ENCODE assay signal across 17 cellular contexts in genomic region chr2:232880764-232881351, GRCh38. TPM values are rescaled to one million over a fixed set of nuclear protein-coding genes. Genes with fewer than 3 reads are reported as not detected.
DNase-seq lines count a peak whose midpoint lies in the region; ATAC-seq and TF ChIP-seq lines count a peak whose summit lies in the region.
"Had no signal": no experiment of that assay in that cellular context is flagged by ENCODE, and none has a peak within 500 bp of the region (broad histone marks: within the 10 kb centered on the region; RNA-seq: fewer than 3 reads in every experiment).

No MANE protein-coding gene starts in this region.

- H3K27ac Mint-ChIP-seq in T-helper 17 cell: peak overlapping the region; percentile 29
- H3K27ac Mint-ChIP-seq in activated CD8-positive, alpha-beta T cell treated with anti-CD3 and anti-CD28 coated beads for 36 hours: no peak overlapping the region
- no peak overlapping the region for H3K27ac Mint-ChIP-seq in activated T-helper 1 cell treated with anti-CD3 and anti-CD28 coated beads, Interleukin-12 subunit alpha, Interleukin-12 subunit beta, Interleukin-2, Interleukin-4 antibody, amounts not matched to agents 30 ng/mL and 10 ng/mL and 1 ng/mL, durations not matched to agents 14 hours and 24 hours and 36 hours
- H3K27ac Mint-ChIP-seq: B cell had no signal

- DNase-seq in T-helper 17 cell (no peak), lower lobe of right lung (peak; percentile 32), spleen (peak; percentile 68)
- DNase-seq in activated CD8-positive, alpha-beta T cell treated with anti-CD3 and anti-CD28 coated beads for 36 hours: no peak
- no peak for DNase-seq in activated T-helper 1 cell treated with anti-CD3 and anti-CD28 coated beads, Interleukin-12 subunit alpha, Interleukin-12 subunit beta, Interleukin-2, Interleukin-4 antibody, amounts not matched to agents 30 ng/mL and 10 ng/mL and 1 ng/mL, durations not matched to agents 14 hours and 24 hours and 36 hours (ENCODE audit: low spot score)
- DNase-seq: GM23248, NCI-H1048, NCI-H1436 treated with DMSO at 0.1 percent for 48 hours, NCI-H2081, NCI-H510A treated with DMSO at 0.1 percent for 48 hours, NCI-H82 had no signal

- intact Hi-C loops in lower lobe of right lung (cut with DNase I): no loop called here
- intact Hi-C loops in spleen (cut with DNase I; ENCODE audit: low total_unique reads): no loop called here
- intact Hi-C loops in activated CD8-positive, alpha-beta T cell treated with anti-CD3 and anti-CD28 coated beads for 36 hours (cut with micrococcal nuclease): no loop called here
- intact Hi-C loops in activated T-helper 1 cell treated with anti-CD3 and anti-CD28 coated beads, Interleukin-12 subunit alpha, Interleukin-12 subunit beta, Interleukin-2, Interleukin-4 antibody, amounts not matched to agents 30 ng/mL and 10 ng/mL and 1 ng/mL, durations not matched to agents 14 hours and 24 hours and 36 hours (cut with micrococcal nuclease): no loop called here

- H3K36me3 ChIP-seq in BLaER1: no peaks in the 10 kb centered on the region
- H3K36me3 ChIP-seq in lower lobe of right lung: no peaks in the 10 kb centered on the region
- no peaks in the 10 kb centered on the region for H3K36me3 ChIP-seq in spleen

- H3K4me3 ChIP-seq in BLaER1 (no peak overlapping the region), lower lobe of right lung (no peak overlapping the region), spleen (no peak overlapping the region)
- H3K4me3 ChIP-seq: GM23248, SK-N-MC had no signal

- H3K9me3 ChIP-seq in BLaER1 (no peaks in the 10 kb centered on the region), T-helper 17 cell (ENCODE audit: control insufficient read depth, low read length, poor library complexity, severe bottlenecking) (no peaks in the 10 kb centered on the region), lower lobe of right lung (no peaks in the 10 kb centered on the region), spleen (no peaks in the 10 kb centered on the region)

- no peak overlapping the region for H3K9ac ChIP-seq in BLaER1
- H3K9ac ChIP-seq: GM23248 had no signal

- H3K27ac ChIP-seq in BLaER1: no peak overlapping the region
- H3K27ac ChIP-seq in lower lobe of right lung: no peak overlapping the region
- H3K27ac ChIP-seq in spleen: no peak overlapping the region
- H3K27ac ChIP-seq: GM23248, SK-N-MC had no signal

- H4K20me1 ChIP-seq in BLaER1: peaks cover 13% of the 10 kb centered on the region

- peaks cover under 1% of the 10 kb centered on the region for H3K27me3 Mint-ChIP-seq in T-helper 17 cell
- H3K27me3 Mint-ChIP-seq in activated CD8-positive, alpha-beta T cell treated with anti-CD3 and anti-CD28 coated beads for 36 hours: peaks cover 5% of the 10 kb centered on the region
- peaks cover 5% of the 10 kb centered on the region for H3K27me3 Mint-ChIP-seq in activated T-helper 1 cell treated with anti-CD3 and anti-CD28 coated beads, Interleukin-12 subunit alpha, Interleukin-12 subunit beta, Interleukin-2, Interleukin-4 antibody, amounts not matched to agents 30 ng/mL and 10 ng/mL and 1 ng/mL, durations not matched to agents 14 hours and 24 hours and 36 hours (ENCODE audit: insufficient read depth)

- TF ChIP-seq CTCF in lower lobe of right lung (IDR thresholded peaks at IDR 0.05) (no peak), spleen (IDR thresholded peaks at IDR 0.05 in 8 of 11, conservative IDR thresholded peaks at IDR 0.05 in 3 of 11) (no peak)
- no peak for TF ChIP-seq CTCF in activated CD8-positive, alpha-beta T cell treated with anti-CD3 and anti-CD28 coated beads for 36 hours (IDR thresholded peaks at IDR 0.05)

- no peak for TF ChIP-seq POLR2A in spleen (IDR thresholded peaks at IDR 0.05)

- H3K4me1 Mint-ChIP-seq in T-helper 17 cell: peaks cover 2% of the 10 kb centered on the region
- no peaks in the 10 kb centered on the region for H3K4me1 Mint-ChIP-seq in activated CD8-positive, alpha-beta T cell treated with anti-CD3 and anti-CD28 coated beads for 36 hours (ENCODE audit: low read depth)
- H3K4me1 Mint-ChIP-seq in activated T-helper 1 cell treated with anti-CD3 and anti-CD28 coated beads, Interleukin-12 subunit alpha, Interleukin-12 subunit beta, Interleukin-2, Interleukin-4 antibody, amounts not matched to agents 30 ng/mL and 10 ng/mL and 1 ng/mL, durations not matched to agents 14 hours and 24 hours and 36 hours (ENCODE audit: low read depth): no peaks in the 10 kb centered on the region

- CTCF ChIA-PET in activated CD8-positive, alpha-beta T cell treated with anti-CD3 and anti-CD28 coated beads for 36 hours (lab: Charles Lee): interaction anchor here (1.1 to 1.4 kb wide), 2 partner anchors 173 to 270 kb away, joined by 3 read pairs; no protein-coding TSS in a partner anchor

- H3K4me3 Mint-ChIP-seq in T-helper 17 cell: no peak overlapping the region
- H3K4me3 Mint-ChIP-seq in activated CD8-positive, alpha-beta T cell treated with anti-CD3 and anti-CD28 coated beads for 36 hours: no peak overlapping the region
- H3K4me3 Mint-ChIP-seq in activated T-helper 1 cell treated with anti-CD3 and anti-CD28 coated beads, Interleukin-12 subunit alpha, Interleukin-12 subunit beta, Interleukin-2, Interleukin-4 antibody, amounts not matched to agents 30 ng/mL and 10 ng/mL and 1 ng/mL, durations not matched to agents 14 hours and 24 hours and 36 hours: no peak overlapping the region
- H3K4me3 Mint-ChIP-seq: B cell; CD4-positive, alpha-beta memory T cell had no signal

- H3K4me2 ChIP-seq in BLaER1: peak overlapping the region; percentile 24

- H3K4me1 ChIP-seq in BLaER1 (peaks cover 21% of the 10 kb centered on the region), lower lobe of right lung (peaks cover 4% of the 10 kb centered on the region), spleen (peaks cover 0 to 15% (median 12%) of the 10 kb centered on the region in 6 donors)

- WGBS in spleen, 5 donors: 65 to 80% (median 73%) methylated on average over 13 to 17 of the region's 17 CpGs

- no peak for ATAC-seq in T-helper 17 cell
- no peak for ATAC-seq in lower lobe of right lung
- no peak for ATAC-seq in activated CD8-positive, alpha-beta T cell treated with anti-CD3 and anti-CD28 coated beads for 36 hours
- no peak for ATAC-seq in GM18868 (IDR thresholded peaks at IDR 0.05; ENCODE audit: unreplicated experiment)
- ATAC-seq: Panc1 had no signal

- H3K27me3 ChIP-seq in BLaER1 (peaks cover 31% of the 10 kb centered on the region), lower lobe of right lung (ENCODE audit: low read depth) (peaks cover 16% of the 10 kb centered on the region), spleen (replicated peaks in 1 of 7) (peaks cover 0 to 34% (median 15%) of the 10 kb centered on the region in 7 donors)

- H3K9me3 Mint-ChIP-seq in activated CD8-positive, alpha-beta T cell treated with anti-CD3 and anti-CD28 coated beads for 36 hours: no peaks in the 10 kb centered on the region
- no peaks in the 10 kb centered on the region for H3K9me3 Mint-ChIP-seq in activated T-helper 1 cell treated with anti-CD3 and anti-CD28 coated beads, Interleukin-12 subunit alpha, Interleukin-12 subunit beta, Interleukin-2, Interleukin-4 antibody, amounts not matched to agents 30 ng/mL and 10 ng/mL and 1 ng/mL, durations not matched to agents 14 hours and 24 hours and 36 hours

- POLR2A ChIA-PET in activated CD8-positive, alpha-beta T cell treated with anti-CD3 and anti-CD28 coated beads for 36 hours (lab: Charles Lee): interaction anchor here (0.9 kb wide), 1 partner anchor 330 kb away, joined by 3 read pairs; no protein-coding TSS in a partner anchor

- no peaks in the 10 kb centered on the region for H3K36me3 Mint-ChIP-seq in T-helper 17 cell (ENCODE audit: low read depth)
- H3K36me3 Mint-ChIP-seq in activated CD8-positive, alpha-beta T cell treated with anti-CD3 and anti-CD28 coated beads for 36 hours (ENCODE audit: low read depth): no peaks in the 10 kb centered on the region
- H3K36me3 Mint-ChIP-seq in activated T-helper 1 cell treated with anti-CD3 and anti-CD28 coated beads, Interleukin-12 subunit alpha, Interleukin-12 subunit beta, Interleukin-2, Interleukin-4 antibody, amounts not matched to agents 30 ng/mL and 10 ng/mL and 1 ng/mL, durations not matched to agents 14 hours and 24 hours and 36 hours (ENCODE audit: low read depth): no peaks in the 10 kb centered on the region
- H3K36me3 Mint-ChIP-seq: CD4-positive, alpha-beta memory T cell had no signal

RNA-seq across cellular contexts. Expression of gene SNORC, which starts 10.8 kb away (rescaled TPM):
- total RNA-seq in T-helper 17 cell: 1 to 10 TPM; 1.0 TPM
- 0.53 TPM for total RNA-seq in lower lobe of right lung
- total RNA-seq in spleen: 1 to 10 TPM in 5 of 7 donors, under 1 TPM in 2; 0.68 to 2.9 (median 1.2) TPM
- polyA plus RNA-seq in spleen: 1 to 10 TPM in 2 of 3 donors, under 1 TPM in 1; 0.94 to 5.1 (median 1.7) TPM
- total RNA-seq in activated CD8-positive, alpha-beta T cell treated with anti-CD3 and anti-CD28 coated beads for 36 hours: 1 to 10 TPM; 2.1 to 2.4 TPM
- 0.98 and 1.8 TPM in 2 replicates for total RNA-seq in activated T-helper 1 cell treated with anti-CD3 and anti-CD28 coated beads, Interleukin-12 subunit alpha, Interleukin-12 subunit beta, Interleukin-2, Interleukin-4 antibody, amounts not matched to agents 30 ng/mL and 10 ng/mL and 1 ng/mL, durations not matched to agents 14 hours and 24 hours and 36 hours
- total RNA-seq: GM23248 had no signal

Comparison
In these comparisons a context has a peak if more than half of its experiments do, and no peak if none do; other contexts are left out.
1. DNase-seq: peak in lower lobe of right lung (single experiment) and spleen (single experiment); none in T-helper 17 cell (0 of 3), activated CD8-positive, alpha-beta T cell treated with anti-CD3 and anti-CD28 coated beads for 36 hours (single experiment) and activated T-helper 1 cell treated with anti-CD3 and anti-CD28 coated beads, Interleukin-12 subunit alpha, Interleukin-12 subunit beta, Interleukin-2, Interleukin-4 antibody, amounts not matched to agents 30 ng/mL and 10 ng/mL and 1 ng/mL, durations not matched to agents 14 hours and 24 hours and 36 hours (single experiment).